8 cellular contexts compared by ENCODE assay signal in genomic region chr5:96933764-96934163, GRCh38. TPM values are rescaled to one million over a fixed set of nuclear protein-coding genes. Genes with fewer than 3 reads are reported as not detected.
DNase-seq lines count a peak whose midpoint lies in the region; ATAC-seq and TF ChIP-seq lines count a peak whose summit lies in the region.

No MANE protein-coding gene starts in this region.

- peak overlapping the region; percentile 91 to 98 (median 96) for H3K4me3 ChIP-seq in tibial nerve

- TF ChIP-seq EP300 in tibial nerve (IDR thresholded peaks at IDR 0.05): no peak

- no peaks in the 10 kb centered on the region for H3K9me3 Mint-ChIP-seq in activated T-cell treated with anti-CD3 and anti-CD28 coated beads, Interleukin-2, amount 50 U/mL, for 4 hours
- no peaks in the 10 kb centered on the region for H3K9me3 Mint-ChIP-seq in activated CD8-positive, alpha-beta T cell treated with anti-CD3 and anti-CD28 coated beads for 36 hours

- WGBS in tibial nerve, 2 donors: 52 to 63% methylated on average over 4 of the region's 4 CpGs

- H3K27me3 Mint-ChIP-seq in activated T-cell treated with anti-CD3 and anti-CD28 coated beads, Interleukin-2, amount 50 U/mL, for 4 hours (ENCODE audit: low read depth): no peaks in the 10 kb centered on the region
- no peaks in the 10 kb centered on the region for H3K27me3 Mint-ChIP-seq in activated CD8-positive, alpha-beta T cell treated with anti-CD3 and anti-CD28 coated beads for 36 hours

- peaks cover 72% of the 10 kb centered on the region for H3K4me1 Mint-ChIP-seq in activated T-cell treated with anti-CD3 and anti-CD28 coated beads, Interleukin-2, amount 50 U/mL, for 4 hours (ENCODE audit: low read depth)
- peaks cover 52% of the 10 kb centered on the region for H3K4me1 Mint-ChIP-seq in activated CD8-positive, alpha-beta T cell treated with anti-CD3 and anti-CD28 coated beads for 36 hours (ENCODE audit: low read depth)

- CTCF ChIA-PET in activated CD8-positive, alpha-beta T cell treated with anti-CD3 and anti-CD28 coated beads for 36 hours (lab: Charles Lee): interaction anchor here (0.7 to 1.7 kb wide), 6 partner anchors 37 to 209 kb away, joined by 3 to 11 read pairs (median 3); partner anchors contain the start of gene LIX1

- ATAC-seq in activated T-cell treated with anti-CD3 and anti-CD28 coated beads, Interleukin-2, amount 50 U/mL, for 4 hours: no peak
- no peak for ATAC-seq in activated CD8-positive, alpha-beta T cell treated with anti-CD3 and anti-CD28 coated beads for 36 hours
- no peak for ATAC-seq in HG02623 (IDR thresholded peaks at IDR 0.05; ENCODE audit: unreplicated experiment)
- no peak for ATAC-seq in GM18519 (IDR thresholded peaks at IDR 0.05; ENCODE audit: low FRiP score, unreplicated experiment)
- ATAC-seq in GM19467 (IDR thresholded peaks at IDR 0.05; ENCODE audit: unreplicated experiment): no peak

- H3K27ac Mint-ChIP-seq in activated CD8-positive, alpha-beta T cell treated with anti-CD3 and anti-CD28 coated beads for 36 hours: peak overlapping the region; percentile 99

- H3K36me3 Mint-ChIP-seq in activated T-cell treated with anti-CD3 and anti-CD28 coated beads, Interleukin-2, amount 50 U/mL, for 4 hours (ENCODE audit: insufficient read depth): no peaks in the 10 kb centered on the region
- peaks cover 18% of the 10 kb centered on the region for H3K36me3 Mint-ChIP-seq in activated CD8-positive, alpha-beta T cell treated with anti-CD3 and anti-CD28 coated beads for 36 hours (ENCODE audit: low read depth)

- peaks cover 0 to 43% (median 24%) of the 10 kb centered on the region in 4 donors for H3K4me1 ChIP-seq in tibial nerve

- H3K27ac ChIP-seq in layer of hippocampus (ENCODE audit: low read depth, low read length) (peak overlapping the region; percentile 98), tibial nerve (peak overlapping the region; percentile 94 to 99 (median 97))

- H3K9me3 ChIP-seq in tibial nerve: no peaks in the 10 kb centered on the region

- TF ChIP-seq POLR2A in tibial nerve (IDR thresholded peaks at IDR 0.05): no peak

- intact Hi-C loops in activated CD8-positive, alpha-beta T cell treated with anti-CD3 and anti-CD28 coated beads for 36 hours (cut with micrococcal nuclease): loop anchor here (1.0 to 10.0 kb wide), 4 partner anchors 28 to 71 kb away; partner anchors contain the start of gene ERAP2

- H3K27me3 ChIP-seq in layer of hippocampus (ENCODE audit: control insufficient read depth, insufficient read depth, low read length) (no peaks in the 10 kb centered on the region), tibial nerve (no peaks in the 10 kb centered on the region)

- peak overlapping the region; percentile 91 for H3K4me3 Mint-ChIP-seq in activated T-cell treated with anti-CD3 and anti-CD28 coated beads, Interleukin-2, amount 50 U/mL, for 4 hours
- H3K4me3 Mint-ChIP-seq in activated CD8-positive, alpha-beta T cell treated with anti-CD3 and anti-CD28 coated beads for 36 hours: peak overlapping the region; percentile 82

- POLR2A ChIA-PET in activated CD8-positive, alpha-beta T cell treated with anti-CD3 and anti-CD28 coated beads for 36 hours (lab: Charles Lee): interaction anchor here (0.6 to 1.6 kb wide), 11 partner anchors 8 to 126 kb away, joined by 3 to 8 read pairs (median 5); partner anchors contain the start of genes ERAP1 and ERAP2

- no peak for DNase-seq in activated T-cell treated with anti-CD3 and anti-CD28 coated beads, Interleukin-2, amount 50 U/mL, for 4 hours
- DNase-seq in activated T-cell treated with anti-CD3 and anti-CD28 coated beads, Interleukin-2, amount 50 U/mL, for 48 hours: no peak
- no peak for DNase-seq in activated CD8-positive, alpha-beta T cell treated with anti-CD3 and anti-CD28 coated beads for 36 hours
- DNase-seq in tibial nerve (ENCODE audit: low spot score in 2 of 2): no peak

- TF ChIP-seq CTCF in activated CD8-positive, alpha-beta T cell treated with anti-CD3 and anti-CD28 coated beads for 36 hours (IDR thresholded peaks at IDR 0.05): no peak
- no peak for TF ChIP-seq CTCF in tibial nerve (IDR thresholded peaks at IDR 0.05)

- H3K36me3 ChIP-seq in tibial nerve: no peaks in the 10 kb centered on the region

RNA-seq across cellular contexts. Expression of gene LNPEP, which starts 2.1 kb away (rescaled TPM):
- 10 to 100 TPM; 20.3 to 22.9 (median 20.6) TPM for total RNA-seq in activated T-cell treated with anti-CD3 and anti-CD28 coated beads, Interleukin-2, amount 50 U/mL, for 4 hours
- 10 to 100 TPM; 51.2 to 53.7 TPM for total RNA-seq in activated CD8-positive, alpha-beta T cell treated with anti-CD3 and anti-CD28 coated beads for 36 hours
- 10 to 100 TPM; 40.4 to 71.8 (median 51.3) TPM for total RNA-seq in tibial nerve

RNA-seq across cellular contexts. Expression of gene ERAP2, which starts 57.5 kb away (rescaled TPM):
- total RNA-seq in activated T-cell treated with anti-CD3 and anti-CD28 coated beads, Interleukin-2, amount 50 U/mL, for 4 hours: 10 to 100 TPM; 11.2 to 32.2 (median 15.2) TPM
- total RNA-seq in activated CD8-positive, alpha-beta T cell treated with anti-CD3 and anti-CD28 coated beads for 36 hours: 10 to 100 TPM; 43.0 to 44.5 TPM
- 10 to 100 TPM in 3 of 4 donors, 1 to 10 TPM in 1; 9.9 to 18.6 (median 12.2) TPM for total RNA-seq in tibial nerve
